In the genomic region with DNA sequence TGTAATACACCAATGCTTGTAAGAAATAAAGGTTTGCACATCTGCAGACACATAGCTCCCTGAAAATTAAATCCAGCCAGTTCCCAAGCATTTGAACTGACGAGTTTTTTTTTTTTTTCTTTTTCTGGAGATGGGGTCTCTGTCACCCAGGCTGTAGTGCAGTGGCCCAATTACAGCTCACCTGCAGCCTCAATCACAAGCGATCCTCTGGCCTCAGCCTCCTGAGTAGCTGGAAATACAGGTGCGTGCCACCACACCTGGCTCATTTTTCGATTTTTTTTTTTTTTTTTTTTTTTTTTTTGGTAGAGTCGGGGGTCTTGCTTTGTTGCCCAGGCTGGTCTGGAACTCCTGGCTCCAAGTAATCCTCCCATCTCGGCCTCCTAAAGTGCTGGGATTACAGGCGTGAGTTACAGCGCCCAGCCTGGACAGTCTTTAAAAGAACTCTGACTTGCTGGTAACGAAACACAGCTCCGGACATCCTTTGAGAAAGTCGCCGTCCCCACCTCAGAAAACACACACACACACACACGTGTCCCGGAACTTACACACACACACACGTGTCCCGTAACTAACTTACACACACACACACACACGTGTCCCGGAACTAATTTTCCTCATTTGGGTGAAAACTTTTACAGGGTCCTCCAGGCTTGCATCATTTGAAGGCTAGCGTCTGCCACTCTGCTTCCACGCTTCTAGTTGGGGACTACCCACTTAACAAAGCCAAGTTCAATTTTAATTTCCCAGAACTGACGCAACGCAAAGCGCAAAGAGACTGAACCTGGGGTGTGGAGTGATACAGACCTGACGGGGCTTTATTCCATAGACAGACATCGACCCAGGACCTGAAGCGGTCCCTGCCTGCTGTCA, we compare ENCODE assay signal across 8 cellular contexts. TPM values are rescaled to one million over a fixed set of nuclear protein-coding genes. Genes with fewer than 3 reads are reported as not detected.
DNase-seq lines count a peak whose midpoint lies in the region; ATAC-seq, FAIRE-seq and TF ChIP-seq lines count a peak whose summit lies in the region.

No MANE protein-coding gene starts in this region.

- no peak for FAIRE-seq in GM19239 (lab: Jason Lieb, UNC)

- no peak for TF ChIP-seq CTCF in upper lobe of right lung (IDR thresholded peaks at IDR 0.05)

- H3K27ac ChIP-seq in HUES6 (ENCODE audit: low read depth, low read length) (peak overlapping the region; percentile 26; the same call in 1 of the 2 replicates), epithelial cell of prostate (peak overlapping the region; percentile 56), upper lobe of right lung (peak overlapping the region; percentile 87)

- peaks cover 16% of the 10 kb centered on the region for H3K36me3 ChIP-seq in HUES6 (ENCODE audit: control insufficient read depth, insufficient read depth, low read length)
- peaks cover 8% of the 10 kb centered on the region for H3K36me3 ChIP-seq in upper lobe of right lung

- no peaks in the 10 kb centered on the region for H3K9me3 ChIP-seq in HUES6 (ENCODE audit: control insufficient read depth, insufficient read depth, low read depth, low read length)
- H3K9me3 ChIP-seq in upper lobe of right lung: no peaks in the 10 kb centered on the region

- DNase-seq in GM03348 (ENCODE audit: low spot score) (peak; percentile 22), UCSD-AML1 (lab: John Stamatoyannopoulos, UW; ENCODE audit: unreplicated experiment) (peak; percentile 23), epithelial cell of prostate (ENCODE audit: low read depth, low spot score) (no peak), myocyte (ENCODE audit: low read depth) (peak; percentile 34), upper lobe of right lung (no peak), GM19239 (ENCODE audit: insufficient read length, low spot score) (no peak)

- H3K27me3 ChIP-seq in HUES6 (ENCODE audit: control insufficient read depth, insufficient read depth, low read length): no peaks in the 10 kb centered on the region
- no peaks in the 10 kb centered on the region for H3K27me3 ChIP-seq in upper lobe of right lung

- peak; percentile 34 for ATAC-seq in GM21529 (IDR thresholded peaks at IDR 0.05; ENCODE audit: unreplicated experiment)
- peak; percentile 49 for ATAC-seq in upper lobe of right lung

- peak overlapping the region; percentile 35 for H3K9ac ChIP-seq in HUES6 (ENCODE audit: low read length)

- no peaks in the 10 kb centered on the region for H3K4me1 ChIP-seq in HUES6 (ENCODE audit: control insufficient read depth, insufficient read depth, low read length)
- H3K4me1 ChIP-seq in upper lobe of right lung: peaks cover 5% of the 10 kb centered on the region

- intact Hi-C loops in upper lobe of right lung (cut with DNase I): no loop called here

- peak overlapping the region; percentile 66 for H3K4me3 ChIP-seq in HUES6 (ENCODE audit: low read depth, low read length)
- H3K4me3 ChIP-seq in upper lobe of right lung: peak overlapping the region; percentile 99

RNA-seq across cellular contexts. Expression of a gene that starts 18.6 kb away (rescaled TPM):
- total RNA-seq in myocyte (not detected in 2 replicates), upper lobe of right lung (not detected)
- polyA plus RNA-seq in myocyte (2012): not detected

Comparison
In these comparisons a context has a peak if more than half of its experiments do, and no peak if none do; other contexts are left out.
1. DNase-seq: peak in GM03348 (single experiment), UCSD-AML1 (single experiment) and myocyte (single experiment); none in epithelial cell of prostate (single experiment), upper lobe of right lung (single experiment) and GM19239 (single experiment).
2. H3K27ac ChIP-seq: peak in every context shown above with its lines; median percentile 87 in upper lobe of right lung; 56 in epithelial cell of prostate; 26 in HUES6.